8 cellular contexts compared by ENCODE assay signal in genomic region chr4:99087887-99088484, GRCh38. TPM values are rescaled to one million over a fixed set of nuclear protein-coding genes. Genes with fewer than 3 reads are reported as not detected.
DNase-seq lines count a peak whose midpoint lies in the region; ATAC-seq and TF ChIP-seq lines count a peak whose summit lies in the region.

No MANE protein-coding gene starts in this region.

- intact Hi-C loops in thyroid gland (cut with DNase I) = no loop called here

- peak; percentile 54 for DNase-seq in activated CD8-positive, alpha-beta memory T cell treated with anti-CD3 and anti-CD28 coated beads, Interleukin-2, amount 10 ng/mL, durations not matched to agents 7 days and 5 days
- DNase-seq in activated CD8-positive, alpha-beta memory T cell treated with anti-CD3 and anti-CD28 coated beads for 24 hours = no peak
- DNase-seq in H4 (ENCODE audit: low spot score) (peak; percentile 53), WERI-Rb-1 (peak; percentile 17), epithelial cell of proximal tubule (ENCODE audit: low read depth) (peak; percentile 83), midbrain (lab: John Stamatoyannopoulos, UW) (peak; percentile 57), thyroid gland (peak; percentile 81 to 82)

- 4 to 5% methylated on average over 18 of the region's 18 CpGs for WGBS in thyroid gland, 2 donors

- H3K36me3 Mint-ChIP-seq in activated CD8-positive, alpha-beta memory T cell treated with anti-CD3 and anti-CD28 coated beads, Interleukin-2, amount 10 ng/mL, durations not matched to agents 7 days and 5 days = peaks cover 26% of the 10 kb centered on the region

- H3K27ac ChIP-seq in KOPT-K1 (ENCODE audit: low read depth, low read length, poor library complexity, severe bottlenecking) (peak overlapping the region; percentile 85), WERI-Rb-1 (peak overlapping the region; percentile 87), thyroid gland (peak overlapping the region; percentile 78 to 99 (median 97))

- H3K27me3 ChIP-seq in WERI-Rb-1 (ENCODE audit: insufficient read depth, low read depth, severe bottlenecking) (no peaks in the 10 kb centered on the region), thyroid gland (no peaks in the 10 kb centered on the region)

- H3K36me3 ChIP-seq in KOPT-K1 (ENCODE audit: insufficient read depth, low read length) (peaks cover 29% of the 10 kb centered on the region), WERI-Rb-1 (peaks cover 26% of the 10 kb centered on the region), thyroid gland (peaks cover 12 to 18% of the 10 kb centered on the region in 2 donors)

- H3K4me3 Mint-ChIP-seq in activated CD8-positive, alpha-beta memory T cell treated with anti-CD3 and anti-CD28 coated beads, Interleukin-2, amount 10 ng/mL, durations not matched to agents 7 days and 5 days = peak overlapping the region; percentile 84

- CTCF ChIA-PET in activated CD8-positive, alpha-beta memory T cell treated with anti-CD3 and anti-CD28 coated beads, Interleukin-2, amount 10 ng/mL, durations not matched to agents 7 days and 5 days (lab: Charles Lee) = interaction anchor here (1.0 to 4.2 kb wide), 6 partner anchors 32 to 945 kb away, joined by 3 to 30 read pairs (median 4); partner anchors contain the start of genes METAP1 and STPG2

- TF ChIP-seq CTCF in WERI-Rb-1 (IDR thresholded peaks at IDR 0.05; ENCODE audit: low read depth, low read length) = no peak
- TF ChIP-seq CTCF in epithelial cell of proximal tubule (conservative IDR thresholded peaks at IDR 0.05; ENCODE audit: low read depth, low read length) = no peak
- TF ChIP-seq CTCF in thyroid gland (IDR thresholded peaks at IDR 0.05) = no peak

- peaks cover 40% of the 10 kb centered on the region for H3K4me1 Mint-ChIP-seq in activated CD8-positive, alpha-beta memory T cell treated with anti-CD3 and anti-CD28 coated beads, Interleukin-2, amount 10 ng/mL, durations not matched to agents 7 days and 5 days

- TF ChIP-seq POLR2A in thyroid gland (IDR thresholded peaks at IDR 0.05) = no peak

- ATAC-seq in activated CD8-positive, alpha-beta memory T cell treated with anti-CD3 and anti-CD28 coated beads, Interleukin-2, amount 10 ng/mL, durations not matched to agents 7 days and 5 days = peak; percentile 28

- H3K9me3 Mint-ChIP-seq in activated CD8-positive, alpha-beta memory T cell treated with anti-CD3 and anti-CD28 coated beads, Interleukin-2, amount 10 ng/mL, durations not matched to agents 7 days and 5 days (ENCODE audit: low read depth) = no peaks in the 10 kb centered on the region

- peaks cover 3% of the 10 kb centered on the region for H3K27me3 Mint-ChIP-seq in activated CD8-positive, alpha-beta memory T cell treated with anti-CD3 and anti-CD28 coated beads, Interleukin-2, amount 10 ng/mL, durations not matched to agents 7 days and 5 days

- peak overlapping the region; percentile 100 for H3K4me3 ChIP-seq in WERI-Rb-1 (ENCODE audit: low read depth, low read length)
- peak overlapping the region; percentile 67 for H3K4me3 ChIP-seq in epithelial cell of proximal tubule (ENCODE audit: low read depth, low read length)
- H3K4me3 ChIP-seq in thyroid gland (replicated peaks in 1 of 3) = peak overlapping the region; percentile 72 to 93 (median 82)

- peak overlapping the region; percentile 95 for H3K27ac Mint-ChIP-seq in activated CD8-positive, alpha-beta memory T cell treated with anti-CD3 and anti-CD28 coated beads, Interleukin-2, amount 10 ng/mL, durations not matched to agents 7 days and 5 days

- H3K9me3 ChIP-seq in KOPT-K1 (ENCODE audit: insufficient read depth, low read length, poor library complexity, severe bottlenecking) = no peaks in the 10 kb centered on the region
- no peaks in the 10 kb centered on the region for H3K9me3 ChIP-seq in WERI-Rb-1 (ENCODE audit: severe bottlenecking)
- no peaks in the 10 kb centered on the region for H3K9me3 ChIP-seq in thyroid gland

- H3K4me1 ChIP-seq in thyroid gland = peaks cover 13 to 25% of the 10 kb centered on the region in 2 donors

RNA-seq across cellular contexts. Expression of gene ADH5, which starts 0.6 kb away (rescaled TPM):
- total RNA-seq in activated CD8-positive, alpha-beta memory T cell treated with anti-CD3 and anti-CD28 coated beads, Interleukin-2, amount 10 ng/mL, durations not matched to agents 7 days and 5 days = 10 to 100 TPM; 97.4 to 97.8 TPM
- total RNA-seq in H4 (2014; rRNA removed; shearing (Covaris generic)) = 199 and 221 TPM in 2 replicates
- 124 and 126 TPM in 2 replicates for total RNA-seq in epithelial cell of proximal tubule
- total RNA-seq in thyroid gland = 100 to 1,000 TPM; 101 to 162 (median 117) TPM

RNA-seq across cellular contexts. Expression of gene ADH4, which starts 56.1 kb away (rescaled TPM):
- not detected for total RNA-seq in activated CD8-positive, alpha-beta memory T cell treated with anti-CD3 and anti-CD28 coated beads, Interleukin-2, amount 10 ng/mL, durations not matched to agents 7 days and 5 days
- not detected in 2 replicates for total RNA-seq in H4 (2014; rRNA removed; shearing (Covaris generic))
- total RNA-seq in epithelial cell of proximal tubule (not detected in 2 replicates), thyroid gland (10 to 100 TPM in 1 of 4 donors, 1 to 10 TPM in 3; 1.4 to 10.9 (median 1.9) TPM)
